ENCODE assay signal across 1 cellular context in genomic region chr5:127442085-127442484, GRCh38.
TF ChIP-seq lines count a peak whose summit lies in the region.

No MANE protein-coding gene starts in this region.

TF ChIP-seq in GM23338, 12 proteins besides CTCF, POLR2A, EP300 and RAD21 (continued from another document):
- TF ChIP-seq ETS1 (IDR thresholded peaks at IDR 0.05) (no peak), ZNF331 (CRISPR knock-in tag; IDR thresholded peaks at IDR 0.05; ENCODE audit: low read depth) (no peak), REST (IDR thresholded peaks at IDR 0.05; ENCODE audit: unreplicated experiment) (no peak)
